In the genomic region with DNA sequence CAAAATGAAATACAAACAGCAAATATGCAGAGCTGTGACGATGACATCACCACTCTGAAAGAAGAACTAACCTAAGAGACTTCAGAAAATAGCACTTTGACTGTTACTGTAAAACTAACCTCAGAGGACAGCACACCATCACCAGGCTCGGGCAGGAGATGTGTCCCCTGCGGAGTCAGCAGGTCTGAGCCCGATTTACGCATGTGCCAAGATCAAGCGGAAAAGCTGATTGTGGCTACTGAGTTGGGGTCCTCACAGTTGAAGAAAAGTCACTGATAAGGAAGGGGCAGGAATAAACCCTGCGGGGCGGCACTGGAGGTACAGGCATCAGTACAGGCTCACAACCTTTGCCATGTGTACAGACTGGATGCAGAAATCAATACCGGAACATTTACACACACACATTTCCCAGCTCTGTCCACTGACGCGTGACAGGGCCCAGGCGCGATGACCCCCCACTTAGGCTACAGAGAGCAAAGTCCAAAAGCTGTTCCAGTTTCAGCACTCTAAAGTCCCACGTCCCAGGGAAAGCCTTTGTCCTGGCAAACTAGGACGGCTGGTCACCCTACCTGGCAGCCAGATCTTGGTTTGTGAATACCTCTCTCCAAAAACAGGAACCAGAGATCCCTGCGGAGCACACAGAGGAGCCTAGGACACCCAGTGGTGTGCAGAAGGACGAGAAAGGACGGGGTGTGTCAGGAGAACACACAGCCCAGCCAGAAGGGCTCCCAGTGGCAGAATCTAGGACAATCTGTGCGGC, we compare ENCODE assay signal across 1 cellular context.
TF ChIP-seq lines count a peak whose summit lies in the region.

No MANE protein-coding gene starts in this region.

TF ChIP-seq in HepG2, 621 proteins besides CTCF, POLR2A, EP300 and RAD21 (continued from another document and continues in another):
- TF ChIP-seq, protein P1, sequence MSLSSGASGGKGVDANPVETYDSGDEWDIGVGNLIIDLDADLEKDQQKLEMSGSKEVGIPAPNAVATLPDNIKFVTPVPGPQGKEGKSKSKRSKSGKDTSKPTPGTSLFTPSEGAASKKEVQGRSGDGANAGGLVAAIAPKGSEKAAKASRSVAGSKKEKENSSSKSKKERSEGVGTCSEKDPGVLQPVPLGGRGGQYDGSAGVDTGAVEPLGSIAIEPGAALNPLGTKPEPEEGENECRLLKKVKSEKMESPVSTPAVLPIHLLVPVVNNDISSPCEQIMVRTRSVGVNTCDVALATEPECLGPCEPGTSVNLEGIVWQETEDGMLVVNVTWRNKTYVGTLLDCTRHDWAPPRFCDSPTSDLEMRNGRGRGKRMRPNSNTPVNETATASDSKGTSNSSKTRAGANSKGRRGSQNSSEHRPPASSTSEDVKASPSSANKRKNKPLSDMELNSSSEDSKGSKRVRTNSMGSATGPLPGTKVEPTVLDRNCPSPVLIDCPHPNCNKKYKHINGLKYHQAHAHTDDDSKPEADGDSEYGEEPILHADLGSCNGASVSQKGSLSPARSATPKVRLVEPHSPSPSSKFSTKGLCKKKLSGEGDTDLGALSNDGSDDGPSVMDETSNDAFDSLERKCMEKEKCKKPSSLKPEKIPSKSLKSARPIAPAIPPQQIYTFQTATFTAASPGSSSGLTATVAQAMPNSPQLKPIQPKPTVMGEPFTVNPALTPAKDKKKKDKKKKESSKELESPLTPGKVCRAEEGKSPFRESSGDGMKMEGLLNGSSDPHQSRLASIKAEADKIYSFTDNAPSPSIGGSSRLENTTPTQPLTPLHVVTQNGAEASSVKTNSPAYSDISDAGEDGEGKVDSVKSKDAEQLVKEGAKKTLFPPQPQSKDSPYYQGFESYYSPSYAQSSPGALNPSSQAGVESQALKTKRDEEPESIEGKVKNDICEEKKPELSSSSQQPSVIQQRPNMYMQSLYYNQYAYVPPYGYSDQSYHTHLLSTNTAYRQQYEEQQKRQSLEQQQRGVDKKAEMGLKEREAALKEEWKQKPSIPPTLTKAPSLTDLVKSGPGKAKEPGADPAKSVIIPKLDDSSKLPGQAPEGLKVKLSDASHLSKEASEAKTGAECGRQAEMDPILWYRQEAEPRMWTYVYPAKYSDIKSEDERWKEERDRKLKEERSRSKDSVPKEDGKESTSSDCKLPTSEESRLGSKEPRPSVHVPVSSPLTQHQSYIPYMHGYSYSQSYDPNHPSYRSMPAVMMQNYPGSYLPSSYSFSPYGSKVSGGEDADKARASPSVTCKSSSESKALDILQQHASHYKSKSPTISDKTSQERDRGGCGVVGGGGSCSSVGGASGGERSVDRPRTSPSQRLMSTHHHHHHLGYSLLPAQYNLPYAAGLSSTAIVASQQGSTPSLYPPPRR (CRISPR knock-in tag; IDR thresholded peaks at IDR 0.05; ENCODE audit: borderline replicate concordance): peak; percentile 92
- TF ChIP-seq ZNF256 (CRISPR knock-in tag; conservative IDR thresholded peaks at IDR 0.05): no peak
- TF ChIP-seq HNF4G (IDR thresholded peaks at IDR 0.05; ENCODE audit: borderline replicate concordance, low read depth, low read length): peak; percentile 98
- peak; percentile 99 for TF ChIP-seq HNF4G (CRISPR knock-in tag; IDR thresholded peaks at IDR 0.05; ENCODE audit: borderline replicate concordance, low read depth)
- peak; percentile 79 for TF ChIP-seq HOXD1 (CRISPR knock-in tag; IDR thresholded peaks at IDR 0.05)
- peak; percentile 79 for TF ChIP-seq FOSL2 (CRISPR knock-in tag; IDR thresholded peaks at IDR 0.05)
- TF ChIP-seq KDM3A (CRISPR knock-in tag; IDR thresholded peaks at IDR 0.05; ENCODE audit: low read depth): peak; percentile 95
- no peak for TF ChIP-seq ZNF260 (CRISPR knock-in tag; IDR thresholded peaks at IDR 0.05; ENCODE audit: borderline replicate concordance, low read depth)
- peak; percentile 28; the same call in 1 of the 2 replicates for TF ChIP-seq ZBTB21 (CRISPR knock-in tag; IDR thresholded peaks at IDR 0.05)
- TF ChIP-seq, protein P2, sequence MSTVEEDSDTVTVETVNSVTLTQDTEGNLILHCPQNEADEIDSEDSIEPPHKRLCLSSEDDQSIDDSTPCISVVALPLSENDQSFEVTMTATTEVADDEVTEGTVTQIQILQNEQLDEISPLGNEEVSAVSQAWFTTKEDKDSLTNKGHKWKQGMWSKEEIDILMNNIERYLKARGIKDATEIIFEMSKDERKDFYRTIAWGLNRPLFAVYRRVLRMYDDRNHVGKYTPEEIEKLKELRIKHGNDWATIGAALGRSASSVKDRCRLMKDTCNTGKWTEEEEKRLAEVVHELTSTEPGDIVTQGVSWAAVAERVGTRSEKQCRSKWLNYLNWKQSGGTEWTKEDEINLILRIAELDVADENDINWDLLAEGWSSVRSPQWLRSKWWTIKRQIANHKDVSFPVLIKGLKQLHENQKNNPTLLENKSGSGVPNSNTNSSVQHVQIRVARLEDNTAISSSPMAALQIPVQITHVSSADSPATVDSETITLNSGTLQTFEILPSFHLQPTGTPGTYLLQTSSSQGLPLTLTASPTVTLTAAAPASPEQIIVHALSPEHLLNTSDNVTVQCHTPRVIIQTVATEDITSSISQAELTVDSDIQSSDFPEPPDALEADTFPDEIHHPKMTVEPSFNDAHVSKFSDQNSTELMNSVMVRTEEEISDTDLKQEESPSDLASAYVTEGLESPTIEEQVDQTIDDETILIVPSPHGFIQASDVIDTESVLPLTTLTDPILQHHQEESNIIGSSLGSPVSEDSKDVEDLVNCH (CRISPR knock-in tag; IDR thresholded peaks at IDR 0.05): no peak
- TF ChIP-seq, protein P3, sequence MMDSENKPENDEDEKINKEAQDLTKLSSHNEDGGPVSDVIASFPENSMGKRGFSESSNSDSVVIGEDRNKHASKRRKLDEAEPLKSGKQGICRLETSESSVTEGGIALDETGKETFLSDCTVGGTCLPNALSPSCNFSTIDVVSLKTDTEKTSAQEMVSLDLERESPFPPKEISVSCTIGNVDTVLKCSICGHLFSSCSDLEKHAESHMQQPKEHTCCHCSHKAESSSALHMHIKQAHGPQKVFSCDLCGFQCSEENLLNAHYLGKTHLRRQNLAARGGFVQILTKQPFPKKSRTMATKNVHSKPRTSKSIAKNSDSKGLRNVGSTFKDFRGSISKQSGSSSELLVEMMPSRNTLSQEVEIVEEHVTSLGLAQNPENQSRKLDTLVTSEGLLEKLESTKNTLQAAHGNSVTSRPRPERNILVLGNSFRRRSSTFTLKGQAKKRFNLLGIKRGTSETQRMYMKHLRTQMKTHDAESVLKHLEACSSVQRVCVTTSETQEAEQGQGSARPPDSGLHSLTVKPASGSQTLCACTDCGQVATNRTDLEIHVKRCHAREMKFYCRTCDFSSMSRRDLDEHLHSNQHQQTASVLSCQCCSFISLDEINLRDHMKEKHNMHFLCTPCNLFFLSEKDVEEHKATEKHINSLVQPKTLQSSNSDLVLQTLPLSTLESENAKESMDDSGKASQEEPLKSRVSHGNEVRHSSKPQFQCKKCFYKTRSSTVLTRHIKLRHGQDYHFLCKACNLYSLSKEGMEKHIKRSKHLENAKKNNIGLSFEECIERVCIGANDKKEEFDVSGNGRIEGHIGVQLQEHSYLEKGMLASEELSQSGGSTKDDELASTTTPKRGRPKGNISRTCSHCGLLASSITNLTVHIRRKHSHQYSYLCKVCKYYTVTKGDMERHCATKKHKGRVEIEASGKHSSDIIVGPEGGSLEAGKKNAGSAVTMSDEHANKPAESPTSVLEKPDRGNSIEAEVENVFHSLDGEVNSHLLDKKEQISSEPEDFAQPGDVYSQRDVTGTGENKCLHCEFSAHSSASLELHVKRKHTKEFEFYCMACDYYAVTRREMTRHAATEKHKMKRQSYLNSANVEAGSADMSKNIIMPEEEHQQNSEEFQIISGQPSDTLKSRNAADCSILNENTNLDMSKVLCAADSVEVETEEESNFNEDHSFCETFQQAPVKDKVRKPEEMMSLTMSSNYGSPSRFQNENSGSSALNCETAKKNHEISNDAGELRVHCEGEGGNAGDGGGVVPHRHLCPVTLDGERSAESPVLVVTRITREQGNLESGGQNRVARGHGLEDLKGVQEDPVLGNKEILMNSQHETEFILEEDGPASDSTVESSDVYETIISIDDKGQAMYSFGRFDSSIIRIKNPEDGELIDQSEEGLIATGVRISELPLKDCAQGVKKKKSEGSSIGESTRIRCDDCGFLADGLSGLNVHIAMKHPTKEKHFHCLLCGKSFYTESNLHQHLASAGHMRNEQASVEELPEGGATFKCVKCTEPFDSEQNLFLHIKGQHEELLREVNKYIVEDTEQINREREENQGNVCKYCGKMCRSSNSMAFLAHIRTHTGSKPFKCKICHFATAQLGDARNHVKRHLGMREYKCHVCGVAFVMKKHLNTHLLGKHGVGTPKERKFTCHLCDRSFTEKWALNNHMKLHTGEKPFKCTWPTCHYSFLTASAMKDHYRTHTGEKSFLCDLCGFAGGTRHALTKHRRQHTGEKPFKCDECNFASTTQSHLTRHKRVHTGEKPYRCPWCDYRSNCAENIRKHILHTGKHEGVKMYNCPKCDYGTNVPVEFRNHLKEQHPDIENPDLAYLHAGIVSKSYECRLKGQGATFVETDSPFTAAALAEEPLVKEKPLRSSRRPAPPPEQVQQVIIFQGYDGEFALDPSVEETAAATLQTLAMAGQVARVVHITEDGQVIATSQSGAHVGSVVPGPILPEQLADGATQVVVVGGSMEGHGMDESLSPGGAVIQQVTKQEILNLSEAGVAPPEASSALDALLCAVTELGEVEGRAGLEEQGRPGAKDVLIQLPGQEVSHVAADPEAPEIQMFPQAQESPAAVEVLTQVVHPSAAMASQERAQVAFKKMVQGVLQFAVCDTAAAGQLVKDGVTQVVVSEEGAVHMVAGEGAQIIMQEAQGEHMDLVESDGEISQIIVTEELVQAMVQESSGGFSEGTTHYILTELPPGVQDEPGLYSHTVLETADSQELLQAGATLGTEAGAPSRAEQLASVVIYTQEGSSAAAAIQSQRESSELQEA (CRISPR knock-in tag; IDR thresholded peaks at IDR 0.05; ENCODE audit: not compliant biosample characterization): no peak
- no peak for TF ChIP-seq IKZF4 (CRISPR knock-in tag; IDR thresholded peaks at IDR 0.05; ENCODE audit: borderline replicate concordance, low read depth, not compliant biosample characterization)
- no peak; the same call in 1 of the 2 replicates for TF ChIP-seq FOSL1 (CRISPR knock-in tag; IDR thresholded peaks at IDR 0.05; ENCODE audit: borderline replicate concordance)
- no peak for TF ChIP-seq ZNF879 (CRISPR knock-in tag; IDR thresholded peaks at IDR 0.05)
- peak; percentile 77; the same call in 1 of the 2 replicates for TF ChIP-seq ZNF160 (CRISPR knock-in tag; IDR thresholded peaks at IDR 0.05)
- TF ChIP-seq, protein P4, sequence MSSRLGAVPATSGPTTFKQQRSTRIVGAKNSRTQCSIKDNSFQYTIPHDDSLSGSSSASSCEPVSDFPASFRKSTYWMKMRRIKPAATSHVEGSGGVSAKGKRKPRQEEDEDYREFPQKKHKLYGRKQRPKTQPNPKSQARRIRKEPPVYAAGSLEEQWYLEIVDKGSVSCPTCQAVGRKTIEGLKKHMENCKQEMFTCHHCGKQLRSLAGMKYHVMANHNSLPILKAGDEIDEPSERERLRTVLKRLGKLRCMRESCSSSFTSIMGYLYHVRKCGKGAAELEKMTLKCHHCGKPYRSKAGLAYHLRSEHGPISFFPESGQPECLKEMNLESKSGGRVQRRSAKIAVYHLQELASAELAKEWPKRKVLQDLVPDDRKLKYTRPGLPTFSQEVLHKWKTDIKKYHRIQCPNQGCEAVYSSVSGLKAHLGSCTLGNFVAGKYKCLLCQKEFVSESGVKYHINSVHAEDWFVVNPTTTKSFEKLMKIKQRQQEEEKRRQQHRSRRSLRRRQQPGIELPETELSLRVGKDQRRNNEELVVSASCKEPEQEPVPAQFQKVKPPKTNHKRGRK (CRISPR knock-in tag; IDR thresholded peaks at IDR 0.05): no peak
- TF ChIP-seq, protein P5, sequence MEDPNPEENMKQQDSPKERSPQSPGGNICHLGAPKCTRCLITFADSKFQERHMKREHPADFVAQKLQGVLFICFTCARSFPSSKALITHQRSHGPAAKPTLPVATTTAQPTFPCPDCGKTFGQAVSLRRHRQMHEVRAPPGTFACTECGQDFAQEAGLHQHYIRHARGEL (CRISPR knock-in tag; IDR thresholded peaks at IDR 0.05): no peak
- TF ChIP-seq CBX2 (IDR thresholded peaks at IDR 0.05; ENCODE audit: low read depth, low read length): no peak
- no peak for TF ChIP-seq CBX2 (CRISPR knock-in tag; IDR thresholded peaks at IDR 0.05; ENCODE audit: low read depth)
- TF ChIP-seq ZNF75D (CRISPR knock-in tag; IDR thresholded peaks at IDR 0.05; ENCODE audit: borderline replicate concordance): no peak
- peak; percentile 93 for TF ChIP-seq RARA (CRISPR knock-in tag; IDR thresholded peaks at IDR 0.05)
- TF ChIP-seq XBP1 (CRISPR knock-in tag; IDR thresholded peaks at IDR 0.05): no peak
- peak; percentile 84 for TF ChIP-seq TBX3 (IDR thresholded peaks at IDR 0.05; ENCODE audit: borderline replicate concordance)
- TF ChIP-seq MATR3 (CRISPR knock-in tag; IDR thresholded peaks at IDR 0.05): no peak
- TF ChIP-seq KAT7 (CRISPR knock-in tag; IDR thresholded peaks at IDR 0.05; ENCODE audit: borderline replicate concordance): peak; percentile 51; the same call in 1 of the 2 replicates
- TF ChIP-seq ZNF816 (CRISPR knock-in tag; IDR thresholded peaks at IDR 0.05; ENCODE audit: borderline replicate concordance): peak; percentile 95
- TF ChIP-seq ZBTB42 (CRISPR knock-in tag; IDR thresholded peaks at IDR 0.05): no peak
- TF ChIP-seq, protein P6, sequence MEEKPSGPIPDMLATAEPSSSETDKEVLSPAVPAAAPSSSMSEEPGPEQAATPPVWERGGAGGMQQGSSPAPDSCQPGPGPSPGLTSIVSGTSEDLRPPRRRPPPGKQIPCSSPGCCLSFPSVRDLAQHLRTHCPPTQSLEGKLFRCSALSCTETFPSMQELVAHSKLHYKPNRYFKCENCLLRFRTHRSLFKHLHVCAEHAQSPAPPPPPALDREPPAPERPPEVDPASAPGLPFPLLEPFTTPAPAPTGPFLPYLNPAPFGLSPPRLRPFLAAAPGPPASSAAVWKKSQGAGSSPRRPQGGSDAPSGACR (CRISPR knock-in tag; IDR thresholded peaks at IDR 0.05): peak; percentile 96
- no peak for TF ChIP-seq ZFP62 (CRISPR knock-in tag; IDR thresholded peaks at IDR 0.05)
- TF ChIP-seq, protein P7, sequence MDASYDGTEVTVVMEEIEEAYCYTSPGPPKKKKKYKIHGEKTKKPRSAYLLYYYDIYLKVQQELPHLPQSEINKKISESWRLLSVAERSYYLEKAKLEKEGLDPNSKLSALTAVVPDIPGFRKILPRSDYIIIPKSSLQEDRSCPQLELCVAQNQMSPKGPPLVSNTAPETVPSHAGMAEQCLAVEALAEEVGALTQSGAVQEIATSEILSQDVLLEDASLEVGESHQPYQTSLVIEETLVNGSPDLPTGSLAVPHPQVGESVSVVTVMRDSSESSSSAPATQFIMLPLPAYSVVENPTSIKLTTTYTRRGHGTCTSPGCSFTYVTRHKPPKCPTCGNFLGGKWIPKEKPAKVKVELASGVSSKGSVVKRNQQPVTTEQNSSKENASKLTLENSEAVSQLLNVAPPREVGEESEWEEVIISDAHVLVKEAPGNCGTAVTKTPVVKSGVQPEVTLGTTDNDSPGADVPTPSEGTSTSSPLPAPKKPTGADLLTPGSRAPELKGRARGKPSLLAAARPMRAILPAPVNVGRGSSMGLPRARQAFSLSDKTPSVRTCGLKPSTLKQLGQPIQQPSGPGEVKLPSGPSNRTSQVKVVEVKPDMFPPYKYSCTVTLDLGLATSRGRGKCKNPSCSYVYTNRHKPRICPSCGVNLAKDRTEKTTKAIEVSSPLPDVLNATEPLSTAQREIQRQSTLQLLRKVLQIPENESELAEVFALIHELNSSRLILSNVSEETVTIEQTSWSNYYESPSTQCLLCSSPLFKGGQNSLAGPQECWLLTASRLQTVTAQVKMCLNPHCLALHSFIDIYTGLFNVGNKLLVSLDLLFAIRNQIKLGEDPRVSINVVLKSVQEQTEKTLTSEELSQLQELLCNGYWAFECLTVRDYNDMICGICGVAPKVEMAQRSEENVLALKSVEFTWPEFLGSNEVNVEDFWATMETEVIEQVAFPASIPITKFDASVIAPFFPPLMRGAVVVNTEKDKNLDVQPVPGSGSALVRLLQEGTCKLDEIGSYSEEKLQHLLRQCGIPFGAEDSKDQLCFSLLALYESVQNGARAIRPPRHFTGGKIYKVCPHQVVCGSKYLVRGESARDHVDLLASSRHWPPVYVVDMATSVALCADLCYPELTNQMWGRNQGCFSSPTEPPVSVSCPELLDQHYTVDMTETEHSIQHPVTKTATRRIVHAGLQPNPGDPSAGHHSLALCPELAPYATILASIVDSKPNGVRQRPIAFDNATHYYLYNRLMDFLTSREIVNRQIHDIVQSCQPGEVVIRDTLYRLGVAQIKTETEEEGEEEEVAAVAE (CRISPR knock-in tag; IDR thresholded peaks at IDR 0.05; ENCODE audit: borderline replicate concordance): no peak
- peak; percentile 65; the same call in 1 of the 2 replicates for TF ChIP-seq TRIM24 (CRISPR knock-in tag; IDR thresholded peaks at IDR 0.05)
